In genomic region chr13:47175172-47175806, GRCh38 we compare ENCODE assay signal across 12 cellular contexts.
DNase-seq lines count a peak whose midpoint lies in the region; ATAC-seq and TF ChIP-seq lines count a peak whose summit lies in the region.
"Had no signal": no experiment of that assay in that cellular context is flagged by ENCODE, and none has a peak within 500 bp of the region (broad histone marks: within the 10 kb centered on the region; RNA-seq: fewer than 3 reads in every experiment).

No MANE protein-coding gene starts in this region.

- no peaks in the 10 kb centered on the region for H3K4me1 Mint-ChIP-seq in nephron progenitor cell
- H3K4me1 Mint-ChIP-seq in activated CD8-positive, alpha-beta T cell treated with anti-CD3 and anti-CD28 coated beads, Interleukin-2, amount 10 ng/mL, durations not matched to agents 7 days and 5 days (ENCODE audit: low read depth): no peaks in the 10 kb centered on the region

- ATAC-seq in activated CD8-positive, alpha-beta T cell treated with anti-CD3 and anti-CD28 coated beads, Interleukin-2, amount 10 ng/mL, durations not matched to agents 7 days and 5 days: no peak
- ATAC-seq in GM18861 (IDR thresholded peaks at IDR 0.05; ENCODE audit: unreplicated experiment) (no peak), HG03439 (IDR thresholded peaks at IDR 0.05; ENCODE audit: unreplicated experiment) (no peak), GM19463 (IDR thresholded peaks at IDR 0.05; ENCODE audit: unreplicated experiment) (no peak)

- no peak for TF ChIP-seq CTCF in NB4 (IDR thresholded peaks at IDR 0.05; ENCODE audit: low read depth, low read length)
- TF ChIP-seq CTCF in cardiac fibroblast (IDR thresholded peaks at IDR 0.05; ENCODE audit: low read depth, low read length): no peak
- TF ChIP-seq CTCF in nephron progenitor cell (IDR thresholded peaks at IDR 0.05): no peak

- no peak for TF ChIP-seq POLR2A in NB4 (IDR thresholded peaks at IDR 0.05; ENCODE audit: extremely low read depth, insufficient read length)

- H3K4me3 Mint-ChIP-seq in nephron progenitor cell: no peak overlapping the region
- no peak overlapping the region for H3K4me3 Mint-ChIP-seq in activated CD8-positive, alpha-beta T cell treated with anti-CD3 and anti-CD28 coated beads, Interleukin-2, amount 10 ng/mL, durations not matched to agents 7 days and 5 days

- H3K9me3 Mint-ChIP-seq in nephron progenitor cell: no peaks in the 10 kb centered on the region
- no peaks in the 10 kb centered on the region for H3K9me3 Mint-ChIP-seq in activated CD8-positive, alpha-beta T cell treated with anti-CD3 and anti-CD28 coated beads, Interleukin-2, amount 10 ng/mL, durations not matched to agents 7 days and 5 days (ENCODE audit: insufficient read depth)

- H3K27me3 Mint-ChIP-seq in nephron progenitor cell (ENCODE audit: low read depth, poor library complexity): no peaks in the 10 kb centered on the region
- no peaks in the 10 kb centered on the region for H3K27me3 Mint-ChIP-seq in activated CD8-positive, alpha-beta T cell treated with anti-CD3 and anti-CD28 coated beads, Interleukin-2, amount 10 ng/mL, durations not matched to agents 7 days and 5 days (ENCODE audit: low read depth)

- H3K4me3 ChIP-seq in NB4 (ENCODE audit: low read depth, low read length) (no peak overlapping the region), cardiac fibroblast (replicated peaks in 1 of 2; ENCODE audit: low read depth in 2 of 2, low read length in 2 of 2) (no peak overlapping the region)
- H3K4me3 ChIP-seq: dorsolateral prefrontal cortex, spleen had no signal

- no peaks in the 10 kb centered on the region for H3K36me3 Mint-ChIP-seq in nephron progenitor cell (ENCODE audit: low read depth)
- no peaks in the 10 kb centered on the region for H3K36me3 Mint-ChIP-seq in activated CD8-positive, alpha-beta T cell treated with anti-CD3 and anti-CD28 coated beads, Interleukin-2, amount 10 ng/mL, durations not matched to agents 7 days and 5 days (ENCODE audit: low read depth)

- H3K27ac Mint-ChIP-seq in nephron progenitor cell: peak overlapping the region; percentile 1
- no peak overlapping the region for H3K27ac Mint-ChIP-seq in activated CD8-positive, alpha-beta T cell treated with anti-CD3 and anti-CD28 coated beads, Interleukin-2, amount 10 ng/mL, durations not matched to agents 7 days and 5 days

- DNase-seq in EH (ENCODE audit: low read depth): peak; percentile 93
- peak; percentile 56 for DNase-seq in NB4 (ENCODE audit: low read depth)
- DNase-seq in cardiac fibroblast (ENCODE audit: low read depth in 2 of 2): peak; percentile 65 to 85
- no peak for DNase-seq in nephron progenitor cell
- no peak for DNase-seq in activated CD8-positive, alpha-beta T cell treated with anti-CD3 and anti-CD28 coated beads, Interleukin-2, amount 10 ng/mL, durations not matched to agents 7 days and 5 days
- DNase-seq: dorsolateral prefrontal cortex, GOT3, NCI-H1417 treated with DMSO at 0.1 percent for 48 hours, spleen had no signal

- POLR2A ChIA-PET in activated CD8-positive, alpha-beta T cell treated with anti-CD3 and anti-CD28 coated beads, Interleukin-2, amount 10 ng/mL, durations not matched to agents 7 days and 5 days (lab: Charles Lee): no interaction called here

- CTCF ChIA-PET in activated CD8-positive, alpha-beta T cell treated with anti-CD3 and anti-CD28 coated beads, Interleukin-2, amount 10 ng/mL, durations not matched to agents 7 days and 5 days (lab: Charles Lee): no interaction called here

Comparison
In these comparisons a context has a peak if more than half of its experiments do, and no peak if none do; other contexts are left out.
1. DNase-seq: peak in EH (single experiment), NB4 (single experiment) and cardiac fibroblast (2 of 2); none in nephron progenitor cell (single experiment) and activated CD8-positive, alpha-beta T cell treated with anti-CD3 and anti-CD28 coated beads, Interleukin-2, amount 10 ng/mL, durations not matched to agents 7 days and 5 days (single experiment).